25 cellular contexts compared by ENCODE assay signal in the genomic region with DNA sequence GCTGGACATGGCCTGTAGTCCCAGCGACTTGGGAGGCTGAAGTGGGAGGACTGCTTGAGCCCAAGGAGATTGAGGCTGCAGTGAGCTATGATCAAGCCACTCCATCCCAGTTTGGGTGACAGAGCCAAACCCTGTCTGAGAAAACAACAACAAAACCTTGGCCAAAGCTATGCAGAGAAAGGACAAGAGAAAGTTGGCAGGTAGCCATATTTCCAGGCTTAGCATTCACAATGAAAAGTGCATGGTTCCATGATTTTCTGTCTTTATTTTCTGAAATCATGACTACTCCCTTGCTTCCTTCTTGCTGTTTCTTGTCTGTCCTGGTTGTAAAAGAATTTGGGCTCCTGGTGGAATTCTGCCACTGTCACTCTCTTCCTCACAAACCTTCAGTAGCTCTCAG.
"Had no signal": no experiment of that assay in that cellular context is flagged by ENCODE, and none has a peak within 500 bp of the region (broad histone marks: within the 10 kb centered on the region; RNA-seq: fewer than 3 reads in every experiment).

No MANE protein-coding gene starts in this region.

- H3K9me3 ChIP-seq: lower lobe of right lung, testis had no signal

- FAIRE-seq: keratinocyte, small intestine had no signal

- DNase-seq: activated B cell treated with CpG ODN at 0.5 μM for 24 hours; activated CD4-positive, alpha-beta T cell treated with anti-CD3 and anti-CD28 coated beads for 36 hours; activated CD4-positive, alpha-beta T cell treated with anti-CD3 and anti-CD28 coated beads, Interleukin-2, amount 50 U/mL, for 48 hours; activated CD8-positive, alpha-beta memory T cell treated with anti-CD3 and anti-CD28 coated beads, Interleukin-2, amount 50 U/mL, for 48 hours; activated naive CD4-positive, alpha-beta T cell treated with Interleukin-2 at 50 U/mL for 16 hours; activated naive CD8-positive, alpha-beta T cell treated with anti-CD3 and anti-CD28 coated beads, Interleukin-2, amount 10 ng/mL, durations not matched to agents 7 days and 5 days; activated T-cell treated with anti-CD3 and anti-CD28 coated beads, Interleukin-2, amount 50 U/mL, for 4 hours; amniotic stem cell; cortex of kidney; foreskin keratinocyte; lower lobe of right lung; naive B cell; occipital lobe; small intestine; stimulated activated CD4-positive, alpha-beta T cell treated with anti-CD3 and anti-CD28 coated beads, Interleukin-15, amount 100 ng/mL, for 24 hours; stimulated activated naive B cell treated with anti-CD40 and anti-IgM and Interleukin-4, amounts not matched to agents 10 μg/mL and 1 μg/mL and 100 μg/mL, for 72 hours; T1000; testis had no signal

- H3K4me1 Mint-ChIP-seq: activated B cell treated with CpG ODN at 0.5 μM for 24 hours; activated CD4-positive, alpha-beta T cell treated with anti-CD3 and anti-CD28 coated beads for 36 hours; activated naive CD8-positive, alpha-beta T cell treated with anti-CD3 and anti-CD28 coated beads, Interleukin-2, amount 10 ng/mL, durations not matched to agents 7 days and 5 days; naive B cell; stimulated activated naive B cell treated with anti-CD40 and anti-IgM and Interleukin-4, amounts not matched to agents 10 μg/mL and 1 μg/mL and 100 μg/mL, for 72 hours had no signal

- H3K4me3 ChIP-seq: cardiac muscle cell, lower lobe of right lung, testis had no signal

- H3K27me3 ChIP-seq: foreskin keratinocyte, testis had no signal

- H3K36me3 Mint-ChIP-seq: activated naive CD8-positive, alpha-beta T cell treated with anti-CD3 and anti-CD28 coated beads, Interleukin-2, amount 10 ng/mL, durations not matched to agents 7 days and 5 days; naive B cell; stimulated activated naive B cell treated with anti-CD40 and anti-IgM and Interleukin-4, amounts not matched to agents 10 μg/mL and 1 μg/mL and 100 μg/mL, for 72 hours; type B pancreatic cell had no signal

- H3K27ac ChIP-seq: cardiac muscle cell, epithelial cell of prostate, foreskin keratinocyte, lower lobe of right lung, testis had no signal

- H3K27me3 Mint-ChIP-seq: activated B cell treated with CpG ODN at 0.5 μM for 24 hours; activated CD4-positive, alpha-beta T cell treated with anti-CD3 and anti-CD28 coated beads for 36 hours; activated naive CD8-positive, alpha-beta T cell treated with anti-CD3 and anti-CD28 coated beads, Interleukin-2, amount 10 ng/mL, durations not matched to agents 7 days and 5 days; type B pancreatic cell had no signal

- ATAC-seq: activated CD4-positive, alpha-beta T cell treated with anti-CD3 and anti-CD28 coated beads for 36 hours; activated T-cell treated with anti-CD3 and anti-CD28 coated beads, Interleukin-2, amount 50 U/mL, for 4 hours; foreskin keratinocyte; lower lobe of right lung; sciatic nerve; stimulated activated naive B cell treated with anti-CD40 and anti-IgM and Interleukin-4, amounts not matched to agents 10 μg/mL and 1 μg/mL and 100 μg/mL, for 72 hours had no signal

- H3K9me3 Mint-ChIP-seq: activated B cell treated with CpG ODN at 0.5 μM for 24 hours; activated naive CD8-positive, alpha-beta T cell treated with anti-CD3 and anti-CD28 coated beads, Interleukin-2, amount 10 ng/mL, durations not matched to agents 7 days and 5 days; activated T-cell treated with anti-CD3 and anti-CD28 coated beads, Interleukin-2, amount 50 U/mL, for 4 hours; neural crest cell; stimulated activated naive B cell treated with anti-CD40 and anti-IgM and Interleukin-4, amounts not matched to agents 10 μg/mL and 1 μg/mL and 100 μg/mL, for 72 hours; T-helper 1 cell treated with Interleukin-12 subunit alpha and Interleukin-12 subunit beta and Interleukin-4 antibody, amounts not matched to agents 30 μg/mL and 1 μg/mL, for 36 hours; type B pancreatic cell had no signal

- H3K4me3 Mint-ChIP-seq: activated B cell treated with CpG ODN at 0.5 μM for 24 hours; activated CD4-positive, alpha-beta T cell treated with anti-CD3 and anti-CD28 coated beads for 36 hours; activated naive CD8-positive, alpha-beta T cell treated with anti-CD3 and anti-CD28 coated beads, Interleukin-2, amount 10 ng/mL, durations not matched to agents 7 days and 5 days; activated T-cell treated with anti-CD3 and anti-CD28 coated beads, Interleukin-2, amount 50 U/mL, for 4 hours; naive B cell; neural crest cell; stimulated activated naive B cell treated with anti-CD40 and anti-IgM and Interleukin-4, amounts not matched to agents 10 μg/mL and 1 μg/mL and 100 μg/mL, for 72 hours; T-helper 1 cell treated with Interleukin-12 subunit alpha and Interleukin-12 subunit beta and Interleukin-4 antibody, amounts not matched to agents 30 μg/mL and 1 μg/mL, for 36 hours; type B pancreatic cell had no signal

- H3K27ac Mint-ChIP-seq: activated B cell treated with CpG ODN at 0.5 μM for 24 hours; activated CD4-positive, alpha-beta T cell treated with anti-CD3 and anti-CD28 coated beads for 36 hours; activated naive CD8-positive, alpha-beta T cell treated with anti-CD3 and anti-CD28 coated beads, Interleukin-2, amount 10 ng/mL, durations not matched to agents 7 days and 5 days; stimulated activated naive B cell treated with anti-CD40 and anti-IgM and Interleukin-4, amounts not matched to agents 10 μg/mL and 1 μg/mL and 100 μg/mL, for 72 hours; T-helper 1 cell treated with Interleukin-12 subunit alpha and Interleukin-12 subunit beta and Interleukin-4 antibody, amounts not matched to agents 30 μg/mL and 1 μg/mL, for 36 hours; type B pancreatic cell had no signal

- H3K36me3 ChIP-seq: cardiac muscle cell, lower lobe of right lung had no signal
